Comparison of ENCODE assay signal across 17 cellular contexts in genomic region chr10:111035542-111035941, GRCh38. TPM values are rescaled to one million over a fixed set of nuclear protein-coding genes. Genes with fewer than 3 reads are reported as not detected.
"Had no signal": no experiment of that assay in that cellular context is flagged by ENCODE, and none has a peak within 500 bp of the region (broad histone marks: within the 10 kb centered on the region; RNA-seq: fewer than 3 reads in every experiment).

No MANE protein-coding gene starts in this region.

- H3K4me2 ChIP-seq: smooth muscle cell had no signal

- H3K36me3 ChIP-seq: left ventricle myocardium inferior, right atrium auricular region, suprapubic skin had no signal

- H3K4me3 ChIP-seq: left ventricle myocardium inferior, right atrium auricular region, smooth muscle cell, suprapubic skin had no signal

- H3K27ac ChIP-seq: left ventricle myocardium inferior, right atrium auricular region, suprapubic skin, VCaP had no signal

- H3K27me3 ChIP-seq: right atrium auricular region, suprapubic skin had no signal

- H3K27ac Mint-ChIP-seq: activated CD4-positive, alpha-beta memory T cell treated with anti-CD3 and anti-CD28 coated beads for 36 hours; activated CD4-positive, alpha-beta T cell treated with anti-CD3 and anti-CD28 coated beads for 36 hours; activated CD8-positive, alpha-beta memory T cell treated with anti-CD3 and anti-CD28 coated beads, Interleukin-2, amount 10 ng/mL, durations not matched to agents 7 days and 5 days; activated naive CD4-positive, alpha-beta T cell treated with anti-CD3 and anti-CD28 coated beads, Interleukin-2, amount 10 ng/mL, durations not matched to agents 7 days and 5 days; activated T-helper 2 cell treated with anti-CD3 and anti-CD28 coated beads, Interferon-gamma antibody, Interleukin-2, Interleukin-4, amounts not matched to agents 10 μg/mL and 5 μg/mL and 100 μg/mL, durations not matched to agents 14 hours and 24 hours and 36 hours; dendritic cell treated with granulocyte-macrophage colony-stimulating factor and Interleukin-4, amounts not matched to agents 40 ng/mL and 50 ng/mL, for 4 days; natural killer cell treated with Interleukin-12 subunit alpha and Interleukin-12 subunit beta and Interleukin-15 and Interleukin-18, amount 100 ng/mL, for 72 hours; stimulated activated naive CD8-positive, alpha-beta T cell treated with anti-CD3 and anti-CD28 coated beads, Interleukin-15, Interleukin-2, amounts not matched to agents 100 ng/mL and 50 ng/mL, for 24 hours had no signal

- H3K4me1 ChIP-seq: left ventricle myocardium inferior, right atrium auricular region, suprapubic skin had no signal

- DNase-seq: activated CD4-positive, alpha-beta memory T cell treated with anti-CD3 and anti-CD28 coated beads for 36 hours; activated CD4-positive, alpha-beta T cell treated with anti-CD3 and anti-CD28 coated beads for 36 hours; activated CD8-positive, alpha-beta memory T cell treated with anti-CD3 and anti-CD28 coated beads, Interleukin-2, amount 10 ng/mL, durations not matched to agents 7 days and 5 days; activated naive CD4-positive, alpha-beta T cell treated with anti-CD3 and anti-CD28 coated beads, Interleukin-2, amount 10 ng/mL, durations not matched to agents 7 days and 5 days; activated T-cell treated with anti-CD3 and anti-CD28 coated beads, Interleukin-2, amount 50 U/mL, for 1 hour; effector memory CD4-positive, alpha-beta T cell; left ventricle myocardium inferior; T-helper 1 cell had no signal

- H3K27me3 Mint-ChIP-seq: activated CD4-positive, alpha-beta memory T cell treated with anti-CD3 and anti-CD28 coated beads for 36 hours; dendritic cell treated with granulocyte-macrophage colony-stimulating factor and Interleukin-4, amounts not matched to agents 40 ng/mL and 50 ng/mL, for 4 days had no signal

- H3K9me3 ChIP-seq: suprapubic skin had no signal

- H3K4me3 Mint-ChIP-seq: activated CD4-positive, alpha-beta memory T cell treated with anti-CD3 and anti-CD28 coated beads for 36 hours; activated CD4-positive, alpha-beta T cell treated with anti-CD3 and anti-CD28 coated beads for 36 hours; activated CD8-positive, alpha-beta memory T cell treated with anti-CD3 and anti-CD28 coated beads, Interleukin-2, amount 10 ng/mL, durations not matched to agents 7 days and 5 days; activated naive CD4-positive, alpha-beta T cell treated with anti-CD3 and anti-CD28 coated beads, Interleukin-2, amount 10 ng/mL, durations not matched to agents 7 days and 5 days; dendritic cell treated with granulocyte-macrophage colony-stimulating factor and Interleukin-4, amounts not matched to agents 40 ng/mL and 50 ng/mL, for 4 days; natural killer cell treated with Interleukin-12 subunit alpha and Interleukin-12 subunit beta and Interleukin-15 and Interleukin-18, amount 100 ng/mL, for 72 hours; stimulated activated naive CD8-positive, alpha-beta T cell treated with anti-CD3 and anti-CD28 coated beads, Interleukin-15, Interleukin-2, amounts not matched to agents 100 ng/mL and 50 ng/mL, for 24 hours had no signal

RNA-seq across cellular contexts. Expression of gene ADRA2A, which starts 41.3 kb away (rescaled TPM):
- total RNA-seq: activated CD4-positive, alpha-beta memory T cell treated with anti-CD3 and anti-CD28 coated beads for 36 hours; activated CD4-positive, alpha-beta T cell treated with anti-CD3 and anti-CD28 coated beads for 36 hours; activated CD8-positive, alpha-beta memory T cell treated with anti-CD3 and anti-CD28 coated beads, Interleukin-2, amount 10 ng/mL, durations not matched to agents 7 days and 5 days; activated T-helper 2 cell treated with anti-CD3 and anti-CD28 coated beads, Interferon-gamma antibody, Interleukin-2, Interleukin-4, amounts not matched to agents 10 μg/mL and 5 μg/mL and 100 μg/mL, durations not matched to agents 14 hours and 24 hours and 36 hours; kidney epithelial cell; natural killer cell treated with Interleukin-12 subunit alpha and Interleukin-12 subunit beta and Interleukin-15 and Interleukin-18, amount 100 ng/mL, for 72 hours had no signal
